24 cellular contexts compared by ENCODE assay signal in genomic region chr17:44273607-44274006, GRCh38. TPM values are rescaled to one million over a fixed set of nuclear protein-coding genes. Genes with fewer than 3 reads are reported as not detected.
"Had no signal": no experiment of that assay in that cellular context is flagged by ENCODE, and none has a peak within 500 bp of the region (broad histone marks: within the 10 kb centered on the region; RNA-seq: fewer than 3 reads in every experiment).

No MANE protein-coding gene starts in this region.

- H3K27me3 ChIP-seq: esophagus squamous epithelium, spleen had no signal

- DNase-seq: effector memory CD8-positive, alpha-beta T cell; esophagus squamous epithelium; foreskin fibroblast; glutamatergic neuron; kidney; left cardiac atrium; left ventricle myocardium inferior; lower lobe of right lung; mesenchymal stem cell; naive B cell; psoas muscle; retina; spleen; stimulated activated CD4-positive, alpha-beta T cell treated with anti-CD3 and anti-CD28 coated beads, Interleukin-15, amount 100 ng/mL, for 24 hours; stimulated activated CD4-positive, alpha-beta T cell treated with anti-CD3 and anti-CD28 coated beads, Interleukin-1b, Interleukin-23, amount 100 ng/mL, for 48 hours; stimulated activated CD4-positive, alpha-beta T cell treated with anti-CD3 and anti-CD28 coated beads, Interleukin-4, amount 100 ng/mL, for 24 hours; stimulated activated naive B cell treated with anti-CD40 and anti-IgM and Interleukin-4, amounts not matched to agents 10 μg/mL and 1 μg/mL and 100 μg/mL, for 72 hours; stomach; substantia nigra had no signal

- H3K4me3 ChIP-seq: esophagus squamous epithelium, gastroesophageal sphincter, left ventricle myocardium inferior, lower lobe of right lung, psoas muscle, spleen, stomach, thoracic aorta had no signal

- ATAC-seq: effector memory CD8-positive, alpha-beta T cell; gastroesophageal sphincter; left cardiac atrium; psoas muscle; sciatic nerve; stimulated activated naive B cell treated with anti-CD40 and anti-IgM and Interleukin-4, amounts not matched to agents 10 μg/mL and 1 μg/mL and 100 μg/mL, for 72 hours had no signal

- H3K4me1 ChIP-seq: esophagus squamous epithelium, gastroesophageal sphincter, psoas muscle had no signal

- H3K9me3 ChIP-seq: esophagus squamous epithelium, gastroesophageal sphincter, left ventricle myocardium inferior, lower lobe of right lung, psoas muscle, spleen, stomach, thoracic aorta had no signal

- H3K36me3 ChIP-seq: esophagus squamous epithelium, gastroesophageal sphincter, left ventricle myocardium inferior, lower lobe of right lung, spleen, stomach, thoracic aorta had no signal

- H3K27ac ChIP-seq: esophagus squamous epithelium, gastroesophageal sphincter, lower lobe of right lung, psoas muscle, spleen, stomach, thoracic aorta had no signal

RNA-seq across cellular contexts. Expression of gene SLC4A1, which starts 5.7 kb away (rescaled TPM):
- total RNA-seq: epithelial cell of proximal tubule, esophagus squamous epithelium, left ventricle myocardium inferior had no signal
- polyA plus RNA-seq: stomach, urinary bladder had no signal
